ENCODE assay signal across 24 cellular contexts in the genomic region with DNA sequence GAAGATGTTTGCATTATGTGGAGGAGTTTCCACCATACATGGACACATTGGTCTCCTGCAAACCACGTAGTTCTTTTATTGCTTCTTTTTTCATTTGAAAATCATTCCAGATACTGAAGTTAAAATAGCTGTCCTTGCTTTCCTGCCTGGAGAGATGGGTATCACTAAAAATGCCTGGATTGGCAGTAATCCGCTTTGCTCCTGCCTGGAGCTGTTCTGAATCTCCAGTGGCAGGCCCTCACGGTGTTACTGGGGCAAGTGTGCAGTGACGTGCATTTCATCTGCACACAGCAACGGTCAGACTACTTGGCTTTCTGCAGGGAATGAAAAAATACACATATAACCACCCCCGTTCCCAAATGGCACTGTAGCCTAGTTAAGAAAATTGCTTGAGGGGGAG.
"Had no signal": no experiment of that assay in that cellular context is flagged by ENCODE, and none has a peak within 500 bp of the region (broad histone marks: within the 10 kb centered on the region; RNA-seq: fewer than 3 reads in every experiment).

No MANE protein-coding gene starts in this region.

- H3K36me3 ChIP-seq: brain microvascular endothelial cell, cardiac muscle cell, Peyer's patch, SJSA1 had no signal

- H3K4me3 Mint-ChIP-seq: activated CD4-positive, alpha-beta memory T cell treated with anti-CD3 and anti-CD28 coated beads, Interleukin-2, amount 10 ng/mL, durations not matched to agents 7 days and 5 days; activated CD4-positive, alpha-beta T cell treated with anti-CD3 and anti-CD28 coated beads for 36 hours; activated naive CD4-positive, alpha-beta T cell treated with anti-CD3 and anti-CD28 coated beads, Interleukin-2, amount 10 ng/mL, durations not matched to agents 7 days and 5 days; activated naive CD8-positive, alpha-beta T cell treated with anti-CD3 and anti-CD28 coated beads for 36 hours; activated T-cell treated with anti-CD3 and anti-CD28 coated beads, Interleukin-2, amount 50 U/mL, for 72 hours had no signal

- H3K27ac ChIP-seq: brain microvascular endothelial cell, cardiac muscle cell, Peyer's patch, RWPE1, SJSA1, VCaP had no signal

- H3K27me3 Mint-ChIP-seq: activated CD4-positive, alpha-beta memory T cell treated with anti-CD3 and anti-CD28 coated beads, Interleukin-2, amount 10 ng/mL, durations not matched to agents 7 days and 5 days; activated naive CD4-positive, alpha-beta T cell treated with anti-CD3 and anti-CD28 coated beads, Interleukin-2, amount 10 ng/mL, durations not matched to agents 7 days and 5 days; activated naive CD8-positive, alpha-beta T cell treated with anti-CD3 and anti-CD28 coated beads for 36 hours had no signal

- ATAC-seq: activated CD4-positive, alpha-beta T cell treated with anti-CD3 and anti-CD28 coated beads for 36 hours; activated T-cell treated with anti-CD3 and anti-CD28 coated beads, Interleukin-2, amount 50 U/mL, for 72 hours; K562 had no signal

- H3K4me3 ChIP-seq: cardiac muscle cell, K562, Peyer's patch, SJSA1 had no signal

- H3K27me3 ChIP-seq: brain microvascular endothelial cell, cardiac muscle cell, Peyer's patch, SJSA1 had no signal

- H3K9me3 ChIP-seq: Peyer's patch, SJSA1 had no signal

- DNase-seq: activated CD4-positive, alpha-beta memory T cell treated with anti-CD3 and anti-CD28 coated beads, Interleukin-2, amount 10 ng/mL, durations not matched to agents 7 days and 5 days; activated CD4-positive, alpha-beta T cell treated with anti-CD3 and anti-CD28 coated beads for 36 hours; activated CD4-positive, alpha-beta T cell treated with anti-CD3 and anti-CD28 coated beads, Interleukin-2, amount 50 U/mL, for 1 hour; activated gamma-delta T cell treated with Interleukin-2 at 50 U/mL for 16 hours; activated naive CD4-positive, alpha-beta T cell treated with anti-CD3 and anti-CD28 coated beads, Interleukin-2, amount 10 ng/mL, durations not matched to agents 7 days and 5 days; activated naive CD8-positive, alpha-beta T cell treated with anti-CD3 and anti-CD28 coated beads for 36 hours; activated T-cell treated with anti-CD3 and anti-CD28 coated beads for 4 hours; activated T-cell treated with anti-CD3 and anti-CD28 coated beads, Interleukin-2, amount 50 U/mL, for 72 hours; brain microvascular endothelial cell; NCI-H1048; NCI-H146; NCI-H187 treated with DMSO at 0.1 percent for 48 hours; NCI-H2081 treated with DMSO at 0.1 percent for 48 hours; NCI-H2227 treated with DMSO at 0.1 percent for 48 hours; NCI-H526; Peyer's patch; Right ventricle myocardium superior; T-helper 1 cell had no signal

- H3K36me3 Mint-ChIP-seq: activated naive CD4-positive, alpha-beta T cell treated with anti-CD3 and anti-CD28 coated beads, Interleukin-2, amount 10 ng/mL, durations not matched to agents 7 days and 5 days; activated naive CD8-positive, alpha-beta T cell treated with anti-CD3 and anti-CD28 coated beads for 36 hours had no signal

- H3K9me3 Mint-ChIP-seq: activated CD4-positive, alpha-beta memory T cell treated with anti-CD3 and anti-CD28 coated beads, Interleukin-2, amount 10 ng/mL, durations not matched to agents 7 days and 5 days; activated naive CD4-positive, alpha-beta T cell treated with anti-CD3 and anti-CD28 coated beads, Interleukin-2, amount 10 ng/mL, durations not matched to agents 7 days and 5 days; activated naive CD8-positive, alpha-beta T cell treated with anti-CD3 and anti-CD28 coated beads for 36 hours; activated T-cell treated with anti-CD3 and anti-CD28 coated beads, Interleukin-2, amount 50 U/mL, for 72 hours; activated T-helper 2 cell treated with anti-CD3 and anti-CD28 coated beads, Interferon-gamma antibody, Interleukin-2, Interleukin-4, amounts not matched to agents 10 μg/mL and 5 μg/mL and 100 μg/mL, durations not matched to agents 14 hours and 24 hours and 36 hours had no signal

- H3K4me1 ChIP-seq: Peyer's patch, SJSA1 had no signal

- H3K27ac Mint-ChIP-seq: activated CD4-positive, alpha-beta memory T cell treated with anti-CD3 and anti-CD28 coated beads, Interleukin-2, amount 10 ng/mL, durations not matched to agents 7 days and 5 days; activated CD4-positive, alpha-beta T cell treated with anti-CD3 and anti-CD28 coated beads for 36 hours; activated naive CD4-positive, alpha-beta T cell treated with anti-CD3 and anti-CD28 coated beads, Interleukin-2, amount 10 ng/mL, durations not matched to agents 7 days and 5 days; activated naive CD8-positive, alpha-beta T cell treated with anti-CD3 and anti-CD28 coated beads for 36 hours; activated T-cell treated with anti-CD3 and anti-CD28 coated beads, Interleukin-2, amount 50 U/mL, for 72 hours; activated T-helper 2 cell treated with anti-CD3 and anti-CD28 coated beads, Interferon-gamma antibody, Interleukin-2, Interleukin-4, amounts not matched to agents 10 μg/mL and 5 μg/mL and 100 μg/mL, durations not matched to agents 14 hours and 24 hours and 36 hours had no signal

- H3K4me1 Mint-ChIP-seq: activated CD4-positive, alpha-beta memory T cell treated with anti-CD3 and anti-CD28 coated beads, Interleukin-2, amount 10 ng/mL, durations not matched to agents 7 days and 5 days; activated CD4-positive, alpha-beta T cell treated with anti-CD3 and anti-CD28 coated beads for 36 hours; activated naive CD4-positive, alpha-beta T cell treated with anti-CD3 and anti-CD28 coated beads, Interleukin-2, amount 10 ng/mL, durations not matched to agents 7 days and 5 days; activated naive CD8-positive, alpha-beta T cell treated with anti-CD3 and anti-CD28 coated beads for 36 hours had no signal
